2 cellular contexts compared by ENCODE assay signal in genomic region chr10:2280713-2281112, GRCh38.
TF ChIP-seq lines count a peak whose summit lies in the region.

No MANE protein-coding gene starts in this region.

TF ChIP-seq in GM23338, 12 proteins besides CTCF, POLR2A, EP300 and RAD21 (continued from another document):
- TF ChIP-seq ZNF462 (CRISPR knock-in tag; IDR thresholded peaks at IDR 0.05) (no peak), REST (IDR thresholded peaks at IDR 0.05; ENCODE audit: unreplicated experiment) (no peak), EZH2phosphoT487 (IDR thresholded peaks at IDR 0.05; ENCODE audit: unreplicated experiment) (no peak), NANOG (IDR thresholded peaks at IDR 0.05; ENCODE audit: borderline replicate concordance) (no peak), ZNF331 (CRISPR knock-in tag; IDR thresholded peaks at IDR 0.05; ENCODE audit: low read depth) (no peak), STAT1 (IDR thresholded peaks at IDR 0.05; ENCODE audit: unreplicated experiment) (no peak)

TF ChIP-seq in WTC11, 78 proteins besides CTCF, POLR2A, EP300 and RAD21 (continued from another document):
- TF ChIP-seq ZNF281 (CRISPR knock-in tag; IDR thresholded peaks at IDR 0.05) (no peak), ZNF396 (CRISPR knock-in tag; IDR thresholded peaks at IDR 0.05; ENCODE audit: borderline replicate concordance) (no peak), ETV6 (CRISPR knock-in tag; IDR thresholded peaks at IDR 0.05) (no peak), CREM (CRISPR knock-in tag; IDR thresholded peaks at IDR 0.05) (no peak), ATF1 (CRISPR knock-in tag; IDR thresholded peaks at IDR 0.05) (no peak), IRF1 (CRISPR knock-in tag; IDR thresholded peaks at IDR 0.05) (no peak), ZNF425 (CRISPR knock-in tag; conservative IDR thresholded peaks at IDR 0.05) (no peak), ZNF232 (CRISPR knock-in tag; IDR thresholded peaks at IDR 0.05) (no peak), SMAD3 (CRISPR knock-in tag; IDR thresholded peaks at IDR 0.05; ENCODE audit: borderline replicate concordance) (no peak), ZNF121 (CRISPR knock-in tag; IDR thresholded peaks at IDR 0.05) (no peak), SP1 (CRISPR knock-in tag; conservative IDR thresholded peaks at IDR 0.05) (no peak), ZNF138 (CRISPR knock-in tag; conservative IDR thresholded peaks at IDR 0.05) (no peak), USF1 (CRISPR knock-in tag; IDR thresholded peaks at IDR 0.05) (no peak)
